19 cellular contexts compared by ENCODE assay signal in genomic region chr3:12986986-12987385, GRCh38.
DNase-seq lines count a peak whose midpoint lies in the region; ATAC-seq and TF ChIP-seq lines count a peak whose summit lies in the region.
"Had no signal": no experiment of that assay in that cellular context is flagged by ENCODE, and none has a peak within 500 bp of the region (broad histone marks: within the 10 kb centered on the region; RNA-seq: fewer than 3 reads in every experiment).

No MANE protein-coding gene starts in this region.

- peak overlapping the region; percentile 42 for H3K14ac ChIP-seq in neuronal stem cell (ENCODE audit: low read length)

- H4K8ac ChIP-seq in neuronal stem cell (ENCODE audit: low read depth, low read length), result no peak overlapping the region

- H3K27ac ChIP-seq in neuronal stem cell (replicated peaks; ENCODE audit: low read length) (no peak overlapping the region), aorta (ENCODE audit: low read depth in 1 of 2, low read length in 2 of 2) (no peak overlapping the region), dorsolateral prefrontal cortex (peak overlapping the region in 1 of 59 donors; percentile 18)
- H3K27ac ChIP-seq: 22Rv1, brain microvascular endothelial cell, esophagus squamous epithelium had no signal

- TF ChIP-seq CTCF in dorsolateral prefrontal cortex (IDR thresholded peaks at IDR 0.05 in 54 of 56, conservative IDR thresholded peaks at IDR 0.05 in 2 of 56; ENCODE audit: low read depth in 1 of 56, partially characterized antibody in 56 of 56), result no peak

- no CpG with 5 or more reads among the region's 15 CpGs for WGBS in neuronal stem cell (ENCODE audit: extremely low coverage in 2 of 2, insufficient read length in 2 of 2, insufficient replicate concordance in 1 of 2), 2 donors
- WGBS in aorta, 2 donors, result 90 to 92% methylated on average over 15 of the region's 15 CpGs

- peak overlapping the region; percentile 78 for H3K9ac ChIP-seq in neuronal stem cell (ENCODE audit: low read depth, low read length, poor library complexity)

- H2AK5ac ChIP-seq in neuronal stem cell (ENCODE audit: low read depth, low read length), result no peak overlapping the region

- no peak overlapping the region for H2BK15ac ChIP-seq in neuronal stem cell (ENCODE audit: low read length)

- ATAC-seq in Right ventricle myocardium inferior, result peak; percentile 47
- no peak for ATAC-seq in aorta (ENCODE audit: low FRiP score)

- intact Hi-C loops in Right ventricle myocardium inferior (cut with DNase I), result no loop called here
- intact Hi-C loops in aorta (cut with DNase I), result loop anchor here in 1 of 2 donors (5.0 kb wide), 1 partner anchor 120 kb away; no protein-coding TSS in a partner anchor
- intact Hi-C loops in dorsolateral prefrontal cortex (cut with DNase I), result loop anchor here in 1 of 2 donors (5.0 kb wide), 1 partner anchor 90 kb away; no protein-coding TSS in a partner anchor

- H3K27me3 ChIP-seq in neuronal stem cell (ENCODE audit: control insufficient read depth in 3 of 3, insufficient read depth in 3 of 3, low read depth in 1 of 3, low read length in 3 of 3) (no peaks in the 10 kb centered on the region), aorta (ENCODE audit: control insufficient read depth in 1 of 2, insufficient read depth in 2 of 2, low read length in 1 of 2) (no peaks in the 10 kb centered on the region), dorsolateral prefrontal cortex (no peaks in the 10 kb centered on the region)
- H3K27me3 ChIP-seq: brain microvascular endothelial cell had no signal

- H3K9me3 ChIP-seq in neuronal stem cell (replicated peaks in 1 of 2; ENCODE audit: control insufficient read depth in 2 of 2, insufficient read depth in 1 of 2, low read depth in 1 of 2, low read length in 2 of 2) (peaks cover 0 to 5% of the 10 kb centered on the region in 2 donors), aorta (ENCODE audit: control insufficient read depth, low read length) (no peaks in the 10 kb centered on the region)
- H3K9me3 ChIP-seq: esophagus squamous epithelium had no signal

- no peak overlapping the region for H3K4ac ChIP-seq in neuronal stem cell (ENCODE audit: low read length)

- peak overlapping the region; percentile 81 for H4K91ac ChIP-seq in neuronal stem cell (ENCODE audit: low read depth, low read length, poor library complexity)

- H3K23ac ChIP-seq in neuronal stem cell (ENCODE audit: low read depth, low read length, poor library complexity), result no peak overlapping the region

- H3K4me3 ChIP-seq in neuronal stem cell (ENCODE audit: low read length in 2 of 2), result peak overlapping the region in 1 of 2 donors; percentile 57
- H3K4me3 ChIP-seq in aorta (ENCODE audit: low read length in 2 of 2), result no peak overlapping the region
- H3K4me3 ChIP-seq in dorsolateral prefrontal cortex, result no peak overlapping the region
- H3K4me3 ChIP-seq: esophagus squamous epithelium had no signal

- no peaks in the 10 kb centered on the region for H3K36me3 ChIP-seq in neuronal stem cell (replicated peaks in 1 of 2; ENCODE audit: control insufficient read depth in 2 of 2, insufficient read depth in 2 of 2, low read length in 2 of 2)
- H3K36me3 ChIP-seq in aorta (ENCODE audit: control insufficient read depth in 1 of 2, insufficient read depth in 2 of 2, low read length in 1 of 2), result no peaks in the 10 kb centered on the region
- H3K36me3 ChIP-seq: brain microvascular endothelial cell, esophagus squamous epithelium had no signal

- DNase-seq in DMS 273 (lab: John Stamatoyannopoulos, UW; ENCODE audit: unreplicated experiment) (peak; percentile 15), DMS 273 treated with DMSO at 0.1 percent for 48 hours (lab: John Stamatoyannopoulos, UW) (no peak), Right ventricle myocardium inferior (ENCODE audit: missing footprints) (no peak), neuronal stem cell (ENCODE audit: low spot score) (no peak), aorta (peak; percentile 40 to 70), dorsolateral prefrontal cortex (no peak), T-helper 2 cell (no peak)
- no peak for DNase-seq in activated CD4-positive, alpha-beta T cell treated with anti-CD3 and anti-CD28 coated beads for 1 hour
- DNase-seq: activated CD4-positive, CD25-positive, alpha-beta regulatory T cell treated with anti-CD3 and anti-CD28 coated beads, Interleukin-2, amount 50 U/mL, for 72 hours; activated naive CD4-positive, alpha-beta T cell; brain microvascular endothelial cell; EL; esophagus squamous epithelium; HCEC 1CT; hippocampal formation; MM.1S; NCI-H2081 treated with DMSO at 0.1 percent for 48 hours; T-helper 1 cell had no signal

- H3K18ac ChIP-seq in neuronal stem cell (ENCODE audit: low read length), result peak overlapping the region; percentile 63

- H2BK12ac ChIP-seq in neuronal stem cell (ENCODE audit: low read length), result no peak overlapping the region

- H2BK120ac ChIP-seq in neuronal stem cell (ENCODE audit: low read depth, low read length), result no peak overlapping the region

- peak overlapping the region; percentile 19 for H2BK5ac ChIP-seq in neuronal stem cell (ENCODE audit: low read length)

- H3K79me1 ChIP-seq in neuronal stem cell (ENCODE audit: low read depth, low read length), result peaks cover 6% of the 10 kb centered on the region

- no peak overlapping the region for H3K4me2 ChIP-seq in neuronal stem cell (ENCODE audit: insufficient read depth, low read length, poor library complexity, severe bottlenecking)

- no peak overlapping the region for H2AFZ ChIP-seq in neuronal stem cell (ENCODE audit: low read length)

- H3K4me1 ChIP-seq in neuronal stem cell (ENCODE audit: control insufficient read depth in 2 of 2, insufficient read depth in 1 of 2, low read depth in 1 of 2, low read length in 2 of 2) (peaks cover 11 to 12% of the 10 kb centered on the region in 2 donors), aorta (ENCODE audit: control insufficient read depth in 1 of 2, insufficient read depth in 2 of 2, low read length in 2 of 2) (no peaks in the 10 kb centered on the region)

Comparison
In these comparisons a context has a peak if more than half of its experiments do, and no peak if none do; other contexts are left out.
1. DNase-seq: peak in DMS 273 (single experiment) and aorta (2 of 2); none in DMS 273 treated with DMSO at 0.1 percent for 48 hours (single experiment), Right ventricle myocardium inferior (single experiment), neuronal stem cell (single experiment), dorsolateral prefrontal cortex (0 of 10), activated CD4-positive, alpha-beta T cell treated with anti-CD3 and anti-CD28 coated beads for 1 hour (single experiment) and T-helper 2 cell (0 of 5).